ENCODE assay signal across 8 cellular contexts in genomic region chr10:91251430-91252056, GRCh38. TPM values are rescaled to one million over a fixed set of nuclear protein-coding genes. Genes with fewer than 3 reads are reported as not detected.
DNase-seq lines count a peak whose midpoint lies in the region; ATAC-seq and TF ChIP-seq lines count a peak whose summit lies in the region.

No MANE protein-coding gene starts in this region.

- H3K27ac ChIP-seq in adrenal gland, result no peak overlapping the region

- DNase-seq in activated gamma-delta T cell treated with Interleukin-2 at 50 U/mL for 16 hours (peak; percentile 48), activated gamma-delta T cell (lab: John Stamatoyannopoulos, UW) (no peak), KG1 (lab: John Stamatoyannopoulos, UW) (peak; percentile 58), SK-MEL-5 (ENCODE audit: low read depth, low spot score) (peak; percentile 73), adrenal gland (peak; percentile 38 to 81 (median 54)), left cardiac atrium (peak; percentile 37), renal cortical epithelial cell (ENCODE audit: low read depth) (peak; percentile 49)

- in situ Hi-C loops in SK-MEL-5 (cut with HindIII; ENCODE audit: low pct_unique_long_range_greater_than_20kb, low sequenced_read_pairs), result loop anchor here (10.0 kb wide), 1 partner anchor 357 kb away; no protein-coding TSS in a partner anchor

- peaks cover 0 to 23% of the 10 kb centered on the region in 2 donors for H3K36me3 ChIP-seq in adrenal gland (replicated peaks in 1 of 2)

- H3K27me3 ChIP-seq in adrenal gland, result no peaks in the 10 kb centered on the region

- TF ChIP-seq CTCF in adrenal gland (IDR thresholded peaks at IDR 0.05), result peak; percentile 70 to 97 (median 94)

- TF ChIP-seq POLR2A in adrenal gland (IDR thresholded peaks at IDR 0.05), result no peak

- intact Hi-C loops in adrenal gland (cut with DNase I), result loop anchor here in 1 of 2 donors (10.0 kb wide), 2 partner anchors 157 to 337 kb away; no protein-coding TSS in a partner anchor
- intact Hi-C loops in left cardiac atrium (cut with DNase I), result loop anchor here (2.0 to 10.0 kb wide), 4 partner anchors 207 to 247 kb away; no protein-coding TSS in a partner anchor

- peaks cover 0 to 7% of the 10 kb centered on the region in 2 donors for H3K4me1 ChIP-seq in adrenal gland (replicated peaks in 1 of 2)

- no peak overlapping the region for H3K4me3 ChIP-seq in adrenal gland

- H3K9me3 ChIP-seq in adrenal gland (replicated peaks in 1 of 3), result no peaks in the 10 kb centered on the region

- ATAC-seq in left cardiac atrium (peak in 1 of 2 donors; percentile 63), GM19324 (IDR thresholded peaks at IDR 0.05; ENCODE audit: low FRiP score, unreplicated experiment) (no peak)

RNA-seq across cellular contexts. Expression of gene PCGF5, which starts 31.1 kb away (rescaled TPM):
- 22.1 and 24.4 TPM in 2 replicates for total RNA-seq in SK-MEL-5 (2014; rRNA removed; shearing (Covaris generic))
- polyA plus RNA-seq in SK-MEL-5 (2015; cell fraction: cytosol; rRNA removed), result 29.7 and 34.1 TPM in 2 replicates
- polyA plus RNA-seq in SK-MEL-5 (2015; cell fraction: nucleus; rRNA removed), result 10.6 and 21.2 TPM in 2 replicates
- total RNA-seq in adrenal gland (100 to 1,000 TPM in 1 of 8 donors, 10 to 100 TPM in 7; 51.0 to 101 (median 80.5) TPM), left cardiac atrium (10 to 100 TPM; 46.3 to 55.6 TPM), renal cortical epithelial cell (42.7 and 48.9 TPM in 2 replicates)
- polyA plus RNA-seq in adrenal gland, result 100 to 1,000 TPM in 1 of 3 donors, 10 to 100 TPM in 2; 22.6 to 145 (median 30.2) TPM
